1 cellular context compared by ENCODE assay signal in genomic region chr12:65155784-65156183, GRCh38.
TF ChIP-seq lines count a peak whose summit lies in the region.

No MANE protein-coding gene starts in this region.

TF ChIP-seq in K562, 482 proteins besides CTCF, POLR2A, EP300 and RAD21 (continued from another document):
- TF ChIP-seq MGA (IDR thresholded peaks at IDR 0.05): 0 out of 2 replicates have a peak, but pooled peaks have one; percentile 4
- TF ChIP-seq ARHGAP35 (IDR thresholded peaks at IDR 0.05; ENCODE audit: partially characterized antibody): no peak
- no peak for TF ChIP-seq POLR2AphosphoS5 (IDR thresholded peaks at IDR 0.05; ENCODE audit: control insufficient read depth, insufficient read depth, low read depth, low read length)
